18 cellular contexts compared by ENCODE assay signal in the genomic region with DNA sequence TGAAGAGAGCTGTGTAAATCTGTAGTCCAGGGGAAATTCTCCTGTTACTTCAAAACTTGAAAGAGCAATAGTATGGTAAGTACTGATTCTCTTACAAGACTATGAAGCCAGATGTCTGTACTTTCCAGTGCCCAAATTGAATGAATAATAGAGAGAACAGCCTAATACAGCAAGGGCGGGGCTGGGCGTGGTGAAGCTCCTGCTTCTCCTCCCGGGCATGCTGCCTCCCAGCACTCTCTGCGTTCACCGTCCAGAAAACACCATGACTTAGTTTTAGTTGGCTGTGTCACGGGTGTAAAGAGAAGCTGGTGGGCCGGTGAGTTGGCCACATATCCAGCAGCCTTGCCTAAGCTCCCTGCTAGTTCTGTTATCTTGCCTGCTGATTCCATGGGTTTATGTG. TPM values are rescaled to one million over a fixed set of nuclear protein-coding genes. Genes with fewer than 3 reads are reported as not detected.
"Had no signal": no experiment of that assay in that cellular context is flagged by ENCODE, and none has a peak within 500 bp of the region (broad histone marks: within the 10 kb centered on the region; RNA-seq: fewer than 3 reads in every experiment).

No MANE protein-coding gene starts in this region.

- H3K36me3 Mint-ChIP-seq: neural progenitor cell had no signal

- H3K4me1 ChIP-seq: lower lobe of right lung, neural progenitor cell, thyroid gland had no signal

- ATAC-seq: activated CD4-positive, CD25-positive, alpha-beta regulatory T cell treated with anti-CD3 and anti-CD28 coated beads, Interleukin-2, amount 50 U/mL, for 24 hours; activated T-helper 17 cell treated with anti-CD3 and anti-CD28 coated beads, Interleukin-2, amount 50 U/mL, for 72 hours; lower lobe of right lung; stimulated activated naive B cell treated with anti-CD40 and anti-IgM and Interleukin-4, amounts not matched to agents 10 μg/mL and 1 μg/mL and 100 μg/mL, for 72 hours had no signal

- H3K4me1 Mint-ChIP-seq: activated T-helper 17 cell treated with anti-CD3 and anti-CD28 coated beads, Interleukin-2, amount 50 U/mL, for 72 hours; immature natural killer cell; neural progenitor cell; stimulated activated naive B cell treated with anti-CD40 and anti-IgM and Interleukin-4, amounts not matched to agents 10 μg/mL and 1 μg/mL and 100 μg/mL, for 72 hours had no signal

- H3K4me3 ChIP-seq: lower lobe of right lung, neural progenitor cell, ovary, thyroid gland had no signal

- H3K27ac Mint-ChIP-seq: activated T-helper 17 cell treated with anti-CD3 and anti-CD28 coated beads, Interleukin-2, amount 50 U/mL, for 72 hours; immature natural killer cell; neural progenitor cell; stimulated activated naive B cell treated with anti-CD40 and anti-IgM and Interleukin-4, amounts not matched to agents 10 μg/mL and 1 μg/mL and 100 μg/mL, for 72 hours had no signal

- H3K9me3 ChIP-seq: ovary, thyroid gland had no signal

- DNase-seq: activated CD4-positive, alpha-beta T cell treated with anti-CD3 and anti-CD28 coated beads, Interleukin-2, amount 50 U/mL, for 1 hour; activated naive CD4-positive, alpha-beta T cell treated with anti-CD3 and anti-CD28 coated beads, Interleukin-2, amount 50 U/mL, for 16 hours; effector CD4-positive, alpha-beta T cell; foreskin melanocyte; immature natural killer cell; left cardiac atrium; lower lobe of right lung; midbrain; ovary; stimulated activated CD4-positive, alpha-beta T cell treated with anti-CD3 and anti-CD28 coated beads, Interleukin-15, amount 100 ng/mL, for 24 hours; stimulated activated CD4-positive, alpha-beta T cell treated with anti-CD3 and anti-CD28 coated beads, Interleukin-4, amount 100 ng/mL, for 1 hour; stimulated activated naive B cell treated with anti-CD40 and anti-IgM and Interleukin-4, amounts not matched to agents 10 μg/mL and 1 μg/mL and 100 μg/mL, for 72 hours; SW 1271; thyroid gland had no signal

- H3K27me3 ChIP-seq: neural progenitor cell, ovary, thyroid gland had no signal

- H3K27ac ChIP-seq: lower lobe of right lung, neural progenitor cell, ovary, thyroid gland had no signal

- H3K4me3 Mint-ChIP-seq: activated T-helper 17 cell treated with anti-CD3 and anti-CD28 coated beads, Interleukin-2, amount 50 U/mL, for 72 hours; immature natural killer cell; neural progenitor cell; stimulated activated naive B cell treated with anti-CD40 and anti-IgM and Interleukin-4, amounts not matched to agents 10 μg/mL and 1 μg/mL and 100 μg/mL, for 72 hours had no signal

- H3K36me3 ChIP-seq: lower lobe of right lung, neural progenitor cell, ovary, thyroid gland had no signal

RNA-seq across cellular contexts. Expression of a gene that starts 40.6 kb away (rescaled TPM):
- total RNA-seq: activated T-helper 17 cell treated with anti-CD3 and anti-CD28 coated beads, Interleukin-2, amount 50 U/mL, for 72 hours; T-helper 2 cell treated with Interferon-gamma antibody and Interleukin-4, amounts not matched to agents 100 ng/mL and 5 ng/mL, for 36 hours had no signal
